In genomic region chr1:22092026-22092770, GRCh38 we compare ENCODE assay signal across 8 cellular contexts. TPM values are rescaled to one million over a fixed set of nuclear protein-coding genes. Genes with fewer than 3 reads are reported as not detected.
DNase-seq lines count a peak whose midpoint lies in the region; ATAC-seq, FAIRE-seq and TF ChIP-seq lines count a peak whose summit lies in the region.
"Not testable (repeated sequence)": the region's sequence is repeated elsewhere in the genome, so short reads cannot be mapped to it uniquely, and the experiment has no call there.

No MANE protein-coding gene starts in this region.

- H3K9me3 Mint-ChIP-seq in activated CD4-positive, alpha-beta memory T cell treated with anti-CD3 and anti-CD28 coated beads, Interleukin-2, amount 10 ng/mL, durations not matched to agents 7 days and 5 days; stimulated activated naive CD8-positive, alpha-beta T cell treated with anti-CD3 and anti-CD28 coated beads, Interleukin-15, amount 100 ng/mL, for 72 hours: not testable (repeated sequence)

- peaks cover 17 to 69% of the 10 kb centered on the region in 2 experiments for H3K79me1 ChIP-seq in IMR-90 (ENCODE audit: low read depth in 1 of 2, low read length in 2 of 2)

- H3K4me1 ChIP-seq in IMR-90 (ENCODE audit: control insufficient read depth, insufficient read depth, low read length): peaks cover 17% of the 10 kb centered on the region
- H3K4me1 ChIP-seq in foreskin keratinocyte: peaks cover 25% of the 10 kb centered on the region

- not testable (repeated sequence) for H2BK120ac ChIP-seq in IMR-90 (ENCODE audit: low read depth, low read length)

- H3K27ac Mint-ChIP-seq in activated CD4-positive, alpha-beta memory T cell treated with anti-CD3 and anti-CD28 coated beads, Interleukin-2, amount 10 ng/mL, durations not matched to agents 7 days and 5 days: peak overlapping the region; percentile 79
- H3K27ac Mint-ChIP-seq in stimulated activated naive CD8-positive, alpha-beta T cell treated with anti-CD3 and anti-CD28 coated beads, Interleukin-15, amount 100 ng/mL, for 72 hours: peak overlapping the region in 1 of 2 donors; percentile 28

- TF ChIP-seq RAD21 in IMR-90 (IDR thresholded peaks at IDR 0.05; ENCODE audit: low read length): not testable (repeated sequence)

- not testable (repeated sequence) for H3K4me2 ChIP-seq in IMR-90 (ENCODE audit: low read depth, low read length)

- not testable (repeated sequence) for H3K27ac ChIP-seq in IMR-90 (ENCODE audit: insufficient read depth, low read length); foreskin keratinocyte

- not testable (repeated sequence) for H3K23ac ChIP-seq in IMR-90 (ENCODE audit: low read depth, low read length)

- H2AFZ ChIP-seq in IMR-90 (replicated peaks; ENCODE audit: low read length, poor library complexity): not testable (repeated sequence)

- H4K20me1 ChIP-seq in IMR-90 (ENCODE audit: insufficient read depth, low read length): peaks cover 85% of the 10 kb centered on the region

- FAIRE-seq in GM12891 (lab: Jason Lieb, UNC): peak; percentile 28

- H4K8ac ChIP-seq in IMR-90 (ENCODE audit: low read depth in 2 of 2, low read length in 2 of 2): not testable (repeated sequence)

- H2AK5ac ChIP-seq in IMR-90 (ENCODE audit: low read depth, low read length): not testable (repeated sequence)

- not testable (repeated sequence) for H4K5ac ChIP-seq in IMR-90 (ENCODE audit: low read depth, low read length)

- not testable (repeated sequence) for TF ChIP-seq POLR2A in GM12891 (IDR thresholded peaks at IDR 0.05; ENCODE audit: low read depth, low read length); IMR-90 (IDR thresholded peaks at IDR 0.05; ENCODE audit: low read depth, low read length)

- not testable (repeated sequence) for H4K91ac ChIP-seq in IMR-90 (ENCODE audit: insufficient read depth, low read depth, low read length)

- H3K4me3 ChIP-seq in IMR-90 (ENCODE audit: insufficient read depth, low read depth, low read length): not testable (repeated sequence)

- H2BK5ac ChIP-seq in IMR-90 (ENCODE audit: low read depth, low read length, poor library complexity, severe bottlenecking): not testable (repeated sequence)

- not testable (repeated sequence) for H3K9me1 ChIP-seq in IMR-90 (ENCODE audit: insufficient read depth, low read length)

- peaks cover 19% of the 10 kb centered on the region for H3K36me3 ChIP-seq in IMR-90 (ENCODE audit: control insufficient read depth, insufficient read depth, low read length)

- peaks cover 77% of the 10 kb centered on the region for H3K4me1 Mint-ChIP-seq in activated CD4-positive, alpha-beta memory T cell treated with anti-CD3 and anti-CD28 coated beads, Interleukin-2, amount 10 ng/mL, durations not matched to agents 7 days and 5 days
- peaks cover 72% of the 10 kb centered on the region for H3K4me1 Mint-ChIP-seq in stimulated activated naive CD8-positive, alpha-beta T cell treated with anti-CD3 and anti-CD28 coated beads, Interleukin-15, amount 100 ng/mL, for 72 hours

- in situ Hi-C loops in IMR-90 (cut with MboI; ENCODE audit: low sequenced_read_pairs): not testable (repeated sequence)

- CTCF ChIA-PET in IMR-90 (lab: Yijun Ruan, JAX): interaction anchor here (1.0 kb wide), 1 partner anchor 159 kb away, joined by 3 read pairs; no protein-coding TSS in a partner anchor
- CTCF ChIA-PET in activated CD4-positive, alpha-beta memory T cell treated with anti-CD3 and anti-CD28 coated beads, Interleukin-2, amount 10 ng/mL, durations not matched to agents 7 days and 5 days (lab: Charles Lee): interaction anchor here (0.6 to 2.5 kb wide), 8 partner anchors 11 to 71 kb away, joined by 3 to 15 read pairs (median 4); partner anchors contain the start of gene CDC42

- ATAC-seq in IMR-90 (ENCODE audit: low read depth): peak; percentile 67
- peak; percentile 77 for ATAC-seq in SK-N-SH treated with all-trans-retinoic acid at 6 μM for 48 hours
- ATAC-seq in foreskin keratinocyte: peak; percentile 86
- peak; percentile 99 for ATAC-seq in stimulated activated naive CD8-positive, alpha-beta T cell treated with anti-CD3 and anti-CD28 coated beads, Interleukin-15, amount 100 ng/mL, for 72 hours

- BruUV-seq in IMR-90 (replicated peaks; lab: Mats Ljungman, UMichigan): TSS peak; percentile 97

- POLR2A ChIA-PET in IMR-90 (lab: Charles Lee; ENCODE audit: unreplicated experiment): interaction anchor here (0.7 kb wide), 1 partner anchor 165 kb away, joined by 16 read pairs; no protein-coding TSS in a partner anchor
- POLR2A ChIA-PET in activated CD4-positive, alpha-beta memory T cell treated with anti-CD3 and anti-CD28 coated beads, Interleukin-2, amount 10 ng/mL, durations not matched to agents 7 days and 5 days (lab: Charles Lee): interaction anchor here (0.6 to 2.7 kb wide), 8 partner anchors 11 to 68 kb away, joined by 3 to 28 read pairs (median 8); partner anchors contain the start of gene CDC42

- intact Hi-C loops in IMR-90 (cut with micrococcal nuclease): not testable (repeated sequence)

- not testable (repeated sequence) for TF ChIP-seq CTCF in IMR-90 (conservative IDR thresholded peaks at IDR 0.05; ENCODE audit: low read depth, low read length)
- peak; percentile 44 for TF ChIP-seq CTCF in foreskin keratinocyte (conservative IDR thresholded peaks at IDR 0.05)

- not testable (repeated sequence) for H3K18ac ChIP-seq in IMR-90 (ENCODE audit: low read depth, low read length)

- H2BK20ac ChIP-seq in IMR-90 (ENCODE audit: low read depth, low read length): not testable (repeated sequence)

- WGBS in IMR-90 (ENCODE audit: extremely low coverage in 2 of 2, insufficient read length in 1 of 2), 2 experiments: 0% methylated on average over 1 of the region's 3 CpGs; no CpG with 5 or more reads in 1 of the 2 experiments

- not testable (repeated sequence) for H2AK9ac ChIP-seq in IMR-90 (replicated peaks; ENCODE audit: low read depth, low read length, poor library complexity)

- dilution Hi-C loops in IMR-90 (cut with HindIII; ENCODE audit: low sequenced_read_pairs, unreplicated experiment): not testable (repeated sequence)

- H2BK15ac ChIP-seq in IMR-90 (ENCODE audit: low read depth, low read length): not testable (repeated sequence)

- not testable (repeated sequence) for H3K14ac ChIP-seq in IMR-90 (replicated peaks; ENCODE audit: low read depth, low read length)

- not testable (repeated sequence) for H3K9me3 ChIP-seq in IMR-90 (ENCODE audit: control insufficient read depth, insufficient read depth, low read length)

- not testable (repeated sequence) for H3K27me3 Mint-ChIP-seq in activated CD4-positive, alpha-beta memory T cell treated with anti-CD3 and anti-CD28 coated beads, Interleukin-2, amount 10 ng/mL, durations not matched to agents 7 days and 5 days; stimulated activated naive CD8-positive, alpha-beta T cell treated with anti-CD3 and anti-CD28 coated beads, Interleukin-15, amount 100 ng/mL, for 72 hours

- H3K36me3 Mint-ChIP-seq in activated CD4-positive, alpha-beta memory T cell treated with anti-CD3 and anti-CD28 coated beads, Interleukin-2, amount 10 ng/mL, durations not matched to agents 7 days and 5 days (ENCODE audit: low read depth): peaks cover 81% of the 10 kb centered on the region

- not testable (repeated sequence) for H3K27me3 ChIP-seq in IMR-90 (ENCODE audit: control insufficient read depth, insufficient read depth, low read length); foreskin keratinocyte

- H3K56ac ChIP-seq in IMR-90 (ENCODE audit: extremely low read depth, insufficient read depth, low read length): not testable (repeated sequence)

- not testable (repeated sequence) for H3K9ac ChIP-seq in IMR-90 (ENCODE audit: low read depth, low read length)

- H3K4me3 Mint-ChIP-seq in activated CD4-positive, alpha-beta memory T cell treated with anti-CD3 and anti-CD28 coated beads, Interleukin-2, amount 10 ng/mL, durations not matched to agents 7 days and 5 days; stimulated activated naive CD8-positive, alpha-beta T cell treated with anti-CD3 and anti-CD28 coated beads, Interleukin-15, amount 100 ng/mL, for 72 hours: not testable (repeated sequence)

- not testable (repeated sequence) for H3K4ac ChIP-seq in IMR-90 (ENCODE audit: low read depth, low read length)

- DNase-seq in GM12891 (ENCODE audit: insufficient read length, low spot score): not testable (repeated sequence)
- DNase-seq in IMR-90 (peak; percentile 76), astrocyte of the hippocampus (ENCODE audit: low read depth, low spot score) (peak; percentile 26), foreskin keratinocyte (peak; percentile 65 to 81), renal cortical epithelial cell (ENCODE audit: low read depth) (peak; percentile 52)
- DNase-seq in activated CD4-positive, alpha-beta memory T cell treated with anti-CD3 and anti-CD28 coated beads, Interleukin-2, amount 10 ng/mL, durations not matched to agents 7 days and 5 days: peak; percentile 55
- DNase-seq in stimulated activated naive CD8-positive, alpha-beta T cell treated with anti-CD3 and anti-CD28 coated beads, Interleukin-15, amount 100 ng/mL, for 72 hours: peak; percentile 22 to 42

TF ChIP-seq in GM12891, 5 proteins besides CTCF, POLR2A, EP300 and RAD21:
- peak; percentile 51; the same call in 1 of the 2 replicates for TF ChIP-seq POU2F2 (IDR thresholded peaks at IDR 0.05; ENCODE audit: low read depth, low read length)
TF ChIP-seq in GM12891: peak in this region for 1; not testable (repeated sequence) for 4.

RNA-seq across cellular contexts. Expression of gene CDC42, which starts 39.7 kb away (rescaled TPM):
- polyA plus RNA-seq in GM12891 (2012; ENCODE audit: low read depth, missing spikeins): 265 TPM
- total RNA-seq in IMR-90 (2012; rRNA removed) (609 and 676 TPM in 2 replicates), foreskin keratinocyte (281 and 301 TPM in 2 replicates), renal cortical epithelial cell (233 and 926 TPM in 2 replicates)
- polyA plus RNA-seq in IMR-90 (2012; rRNA removed) (143 and 162 TPM in 2 replicates), foreskin keratinocyte (190 and 204 TPM in 2 replicates)
- polyA plus RNA-seq in IMR-90 (2012; cell fraction: cytosol; rRNA removed): 33.0 and 68.9 TPM in 2 replicates
- 7.9 and 79.6 TPM in 2 replicates for polyA plus RNA-seq in IMR-90 (2012; cell fraction: nucleus; rRNA removed; ENCODE audit: low replicate concordance)
- total RNA-seq in activated CD4-positive, alpha-beta memory T cell treated with anti-CD3 and anti-CD28 coated beads, Interleukin-2, amount 10 ng/mL, durations not matched to agents 7 days and 5 days: 100 to 1,000 TPM; 377 to 388 TPM

RNA-seq across cellular contexts. Expression of gene WNT4, which starts 50.7 kb away (rescaled TPM):
- polyA plus RNA-seq in GM12891 (2012; ENCODE audit: low read depth, missing spikeins): 0.13 TPM
- total RNA-seq in IMR-90 (2012; rRNA removed) (not detected in 2 replicates), foreskin keratinocyte (0.21 and 0.24 TPM in 2 replicates), renal cortical epithelial cell (under 0.01 and 0.17 TPM in 2 replicates)
- polyA plus RNA-seq in IMR-90 (2012; rRNA removed) (not detected in 2 replicates), foreskin keratinocyte (0.17 and 0.26 TPM in 2 replicates)
- 0.01 TPM in 1 of 2 replicates, not detected in the other for polyA plus RNA-seq in IMR-90 (2012; cell fraction: cytosol; rRNA removed)
- not detected in 2 replicates for polyA plus RNA-seq in IMR-90 (2012; cell fraction: nucleus; rRNA removed; ENCODE audit: low replicate concordance)
- not detected for total RNA-seq in activated CD4-positive, alpha-beta memory T cell treated with anti-CD3 and anti-CD28 coated beads, Interleukin-2, amount 10 ng/mL, durations not matched to agents 7 days and 5 days
